20 cellular contexts compared by ENCODE assay signal in genomic region chr7:134371536-134371935, GRCh38. TPM values are rescaled to one million over a fixed set of nuclear protein-coding genes. Genes with fewer than 3 reads are reported as not detected.
DNase-seq lines count a peak whose midpoint lies in the region; ATAC-seq and TF ChIP-seq lines count a peak whose summit lies in the region.
"Had no signal": no experiment of that assay in that cellular context is flagged by ENCODE, and none has a peak within 500 bp of the region (broad histone marks: within the 10 kb centered on the region; RNA-seq: fewer than 3 reads in every experiment).

No MANE protein-coding gene starts in this region.

- H3K27me3 Mint-ChIP-seq in MCF 10A (ENCODE audit: insufficient read depth, unreplicated experiment), result no peaks in the 10 kb centered on the region

- no peak overlapping the region for H3K4me3 ChIP-seq in breast epithelium

- POLR2A ChIA-PET in MCF 10A (lab: Yijun Ruan, JAX), result no interaction called here

- peaks cover 0 to 9% of the 10 kb centered on the region in 2 donors for H3K4me1 ChIP-seq in breast epithelium

- H3K36me3 ChIP-seq in breast epithelium, result no peaks in the 10 kb centered on the region
- H3K36me3 ChIP-seq: BE2C had no signal

- H3K36me3 Mint-ChIP-seq in MCF 10A (ENCODE audit: insufficient read depth, unreplicated experiment), result no peaks in the 10 kb centered on the region
- H3K36me3 Mint-ChIP-seq: CD4-positive, CD25-positive, alpha-beta regulatory T cell had no signal

- DNase-seq in NCI-H1417 (lab: John Stamatoyannopoulos, UW) (peak in 2 of 3 experiments; percentile 41 to 81), NCI-H1417 treated with DMSO at 0.1 percent for 48 hours (lab: John Stamatoyannopoulos, UW) (no peak), MCF 10A (ENCODE audit: unreplicated experiment) (peak; percentile 32), breast epithelium (ENCODE audit: low spot score in 2 of 2) (no peak), NCI-H748 treated with DMSO at 0.1 percent for 48 hours (lab: John Stamatoyannopoulos, UW) (peak; percentile 11), DMS 273 (lab: John Stamatoyannopoulos, UW; ENCODE audit: unreplicated experiment) (no peak)
- DNase-seq: BE2C; Caco-2; CD4-positive, CD25-positive, alpha-beta regulatory T cell; DMS153; NCI-H1694; NCI-H2171; NCI-H510A treated with DMSO at 0.1 percent for 48 hours; PC-3; RPMI8226; SHP77 treated with DMSO at 0.1 percent for 48 hours; SK-N-SH had no signal

- no peak overlapping the region for H3K27ac ChIP-seq in breast epithelium

- H3K4me3 Mint-ChIP-seq in MCF 10A (ENCODE audit: unreplicated experiment), result no peak overlapping the region
- H3K4me3 Mint-ChIP-seq: CD4-positive, CD25-positive, alpha-beta regulatory T cell; T-helper 2 cell treated with Interferon-gamma antibody and Interleukin-4, amounts not matched to agents 5 μg/mL and 100 μg/mL, for 36 hours had no signal

- TF ChIP-seq CTCF in MCF 10A (IDR thresholded peaks at IDR 0.05; ENCODE audit: unreplicated experiment) (no peak), breast epithelium (IDR thresholded peaks at IDR 0.05) (no peak)

- ATAC-seq in GM18511 (IDR thresholded peaks at IDR 0.05; ENCODE audit: unreplicated experiment) (no peak), GM19455 (IDR thresholded peaks at IDR 0.05; ENCODE audit: unreplicated experiment) (no peak)
- ATAC-seq: PC-3 had no signal

- H3K4me1 Mint-ChIP-seq in MCF 10A (ENCODE audit: insufficient read depth, unreplicated experiment), result peaks cover 29% of the 10 kb centered on the region
- H3K4me1 Mint-ChIP-seq: CD4-positive, CD25-positive, alpha-beta regulatory T cell had no signal

- no peaks in the 10 kb centered on the region for H3K9me3 ChIP-seq in breast epithelium
- H3K9me3 ChIP-seq: BE2C, Caco-2, SK-N-SH had no signal

- H3K9me3 Mint-ChIP-seq in MCF 10A (ENCODE audit: unreplicated experiment), result no peaks in the 10 kb centered on the region
- H3K9me3 Mint-ChIP-seq: T-helper 2 cell treated with Interferon-gamma antibody and Interleukin-4, amounts not matched to agents 5 μg/mL and 100 μg/mL, for 36 hours had no signal

- intact Hi-C loops in MCF 10A (cut with micrococcal nuclease), result no loop called here
- intact Hi-C loops in breast epithelium (cut with DNase I; ENCODE audit: low total_unique reads), result no loop called here

- H3K27ac Mint-ChIP-seq in MCF 10A (ENCODE audit: low read depth, unreplicated experiment), result no peak overlapping the region
- H3K27ac Mint-ChIP-seq: CD4-positive, CD25-positive, alpha-beta regulatory T cell; T-helper 2 cell treated with Interferon-gamma antibody and Interleukin-4, amounts not matched to agents 5 μg/mL and 100 μg/mL, for 36 hours had no signal

- CTCF ChIA-PET in MCF 10A (lab: Yijun Ruan, JAX), result no interaction called here

- BruUV-seq in MCF 10A (replicated peaks; lab: Mats Ljungman, UMichigan), result no TSS peak

- H3K27me3 ChIP-seq in breast epithelium, result no peaks in the 10 kb centered on the region

- TF ChIP-seq POLR2A in breast epithelium (IDR thresholded peaks at IDR 0.05), result no peak

RNA-seq across cellular contexts. Expression of gene SLC35B4, which starts 54.8 kb away (rescaled TPM):
- total RNA-seq in MCF 10A (2022) (18.6 and 24.5 TPM in 2 replicates), breast epithelium (10 to 100 TPM in 1 of 3 donors, 1 to 10 TPM in 2; 7.3 to 13.8 (median 8.5) TPM)

Comparison
In these comparisons a context has a peak if more than half of its experiments do, and no peak if none do; other contexts are left out.
1. DNase-seq: peak in NCI-H1417 (2 of 3), MCF 10A (single experiment) and NCI-H748 treated with DMSO at 0.1 percent for 48 hours (single experiment); none in NCI-H1417 treated with DMSO at 0.1 percent for 48 hours (single experiment), breast epithelium (0 of 2) and DMS 273 (single experiment).